Comparison of ENCODE assay signal across 8 cellular contexts in genomic region chr20:59042796-59043621, GRCh38. TPM values are rescaled to one million over a fixed set of nuclear protein-coding genes. Genes with fewer than 3 reads are reported as not detected.
DNase-seq lines count a peak whose midpoint lies in the region; ATAC-seq, FAIRE-seq and TF ChIP-seq lines count a peak whose summit lies in the region.

No MANE protein-coding gene starts in this region.

- H3K4me3 ChIP-seq in KMS-11 (IDR thresholded peaks at IDR 0.05; ENCODE audit: insufficient read depth, low read depth, low read length) (no peak overlapping the region), fibroblast of lung (replicated peaks in 1 of 4; ENCODE audit: control extremely low read depth in 1 of 4, insufficient read depth in 1 of 4, low read depth in 3 of 4, low read length in 4 of 4) (peak overlapping the region; percentile 74 to 93 (median 86))

- peaks cover 20% of the 10 kb centered on the region for H3K36me3 Mint-ChIP-seq in activated T-helper 1 cell treated with anti-CD3 and anti-CD28 coated beads, Interleukin-12 subunit alpha, Interleukin-12 subunit beta, Interleukin-2, Interleukin-4 antibody, amounts not matched to agents 30 ng/mL and 10 ng/mL and 1 ng/mL, durations not matched to agents 14 hours and 24 hours and 36 hours (ENCODE audit: low read depth)
- H3K36me3 Mint-ChIP-seq in natural killer cell: no peaks in the 10 kb centered on the region
- peaks cover 15 to 17% of the 10 kb centered on the region in 2 donors for H3K36me3 Mint-ChIP-seq in stimulated activated naive B cell treated with anti-CD40 and anti-IgM and Interleukin-4, amounts not matched to agents 10 μg/mL and 1 μg/mL and 100 μg/mL, for 72 hours

- H3K4me1 ChIP-seq in KMS-11 (ENCODE audit: low read depth, poor library complexity, severe bottlenecking) (peaks cover 39% of the 10 kb centered on the region), fibroblast of lung (ENCODE audit: control insufficient read depth, extremely low read depth, insufficient read depth, low read length) (peaks cover 5% of the 10 kb centered on the region)

- H3K27ac Mint-ChIP-seq in activated T-helper 1 cell treated with anti-CD3 and anti-CD28 coated beads, Interleukin-12 subunit alpha, Interleukin-12 subunit beta, Interleukin-2, Interleukin-4 antibody, amounts not matched to agents 30 ng/mL and 10 ng/mL and 1 ng/mL, durations not matched to agents 14 hours and 24 hours and 36 hours: peak overlapping the region; percentile 94
- peak overlapping the region; percentile 84 to 87 for H3K27ac Mint-ChIP-seq in natural killer cell
- H3K27ac Mint-ChIP-seq in stimulated activated naive B cell treated with anti-CD40 and anti-IgM and Interleukin-4, amounts not matched to agents 10 μg/mL and 1 μg/mL and 100 μg/mL, for 72 hours: peak overlapping the region; percentile 98

- H3K4me2 ChIP-seq in KMS-11: peak overlapping the region; percentile 63; the same call in 1 of the 2 replicates
- H3K4me2 ChIP-seq in fibroblast of lung (ENCODE audit: extremely low read depth, insufficient read depth, low read length): peak overlapping the region; percentile 81

- TF ChIP-seq CTCF in KMS-11 (conservative IDR thresholded peaks at IDR 0.05; ENCODE audit: low read depth, low read length): no peak
- no peak for TF ChIP-seq CTCF in fibroblast of lung (conservative IDR thresholded peaks at IDR 0.05 in 1 of 2, IDR thresholded peaks at IDR 0.05 in 1 of 2; ENCODE audit: low read depth in 1 of 2, low read length in 2 of 2)
- TF ChIP-seq CTCF in natural killer cell (IDR thresholded peaks at IDR 0.05): no peak

- peaks cover 44% of the 10 kb centered on the region for H3K4me1 Mint-ChIP-seq in activated T-helper 1 cell treated with anti-CD3 and anti-CD28 coated beads, Interleukin-12 subunit alpha, Interleukin-12 subunit beta, Interleukin-2, Interleukin-4 antibody, amounts not matched to agents 30 ng/mL and 10 ng/mL and 1 ng/mL, durations not matched to agents 14 hours and 24 hours and 36 hours (ENCODE audit: low read depth)
- peaks cover 33 to 35% of the 10 kb centered on the region in 2 donors for H3K4me1 Mint-ChIP-seq in natural killer cell
- peaks cover 32 to 48% of the 10 kb centered on the region in 2 donors for H3K4me1 Mint-ChIP-seq in stimulated activated naive B cell treated with anti-CD40 and anti-IgM and Interleukin-4, amounts not matched to agents 10 μg/mL and 1 μg/mL and 100 μg/mL, for 72 hours

- FAIRE-seq in RCC 7860 (lab: Jason Lieb, UNC): no peak

- peak overlapping the region; percentile 77; the same call in 1 of the 2 replicates for H3K9ac ChIP-seq in KMS-11
- no peak overlapping the region for H3K9ac ChIP-seq in fibroblast of lung (ENCODE audit: insufficient read depth, low read length)

- H3K79me2 ChIP-seq in KMS-11 (ENCODE audit: insufficient read depth, low read depth): peaks cover 46% of the 10 kb centered on the region
- peaks cover 40% of the 10 kb centered on the region for H3K79me2 ChIP-seq in fibroblast of lung (ENCODE audit: control insufficient read depth, insufficient read depth, low read length)

- no peaks in the 10 kb centered on the region for H3K9me3 Mint-ChIP-seq in activated T-helper 1 cell treated with anti-CD3 and anti-CD28 coated beads, Interleukin-12 subunit alpha, Interleukin-12 subunit beta, Interleukin-2, Interleukin-4 antibody, amounts not matched to agents 30 ng/mL and 10 ng/mL and 1 ng/mL, durations not matched to agents 14 hours and 24 hours and 36 hours
- H3K9me3 Mint-ChIP-seq in natural killer cell: no peaks in the 10 kb centered on the region
- H3K9me3 Mint-ChIP-seq in stimulated activated naive B cell treated with anti-CD40 and anti-IgM and Interleukin-4, amounts not matched to agents 10 μg/mL and 1 μg/mL and 100 μg/mL, for 72 hours: no peaks in the 10 kb centered on the region

- H3K27ac ChIP-seq in KMS-11: peak overlapping the region; percentile 64
- H3K27ac ChIP-seq in fibroblast of lung (ENCODE audit: insufficient read depth, low read length): no peak overlapping the region

- intact Hi-C loops in activated T-helper 1 cell treated with anti-CD3 and anti-CD28 coated beads, Interleukin-12 subunit alpha, Interleukin-12 subunit beta, Interleukin-2, Interleukin-4 antibody, amounts not matched to agents 30 ng/mL and 10 ng/mL and 1 ng/mL, durations not matched to agents 14 hours and 24 hours and 36 hours (cut with micrococcal nuclease): loop anchor here (1.0 to 2.0 kb wide), 6 partner anchors 11 to 654 kb away; partner anchors contain the start of genes ATP5F1E, NELFCD and VAPB
- intact Hi-C loops in natural killer cell (cut with micrococcal nuclease): loop anchor here (1.0 to 2.0 kb wide), 2 partner anchors 11 to 152 kb away; partner anchors contain the start of gene ATP5F1E

- H3K9me3 ChIP-seq in fibroblast of lung (ENCODE audit: control insufficient read depth, insufficient read depth, low read depth, low read length): no peaks in the 10 kb centered on the region

- H3K4me3 Mint-ChIP-seq in activated T-helper 1 cell treated with anti-CD3 and anti-CD28 coated beads, Interleukin-12 subunit alpha, Interleukin-12 subunit beta, Interleukin-2, Interleukin-4 antibody, amounts not matched to agents 30 ng/mL and 10 ng/mL and 1 ng/mL, durations not matched to agents 14 hours and 24 hours and 36 hours: peak overlapping the region; percentile 93
- H3K4me3 Mint-ChIP-seq in natural killer cell: peak overlapping the region; percentile 91
- peak overlapping the region; percentile 96 to 99 for H3K4me3 Mint-ChIP-seq in stimulated activated naive B cell treated with anti-CD40 and anti-IgM and Interleukin-4, amounts not matched to agents 10 μg/mL and 1 μg/mL and 100 μg/mL, for 72 hours

- peaks cover 5% of the 10 kb centered on the region; the same call in 1 of the 2 replicates for H3K36me3 ChIP-seq in KMS-11 (ENCODE audit: insufficient read depth)
- H3K36me3 ChIP-seq in fibroblast of lung (ENCODE audit: control insufficient read depth, insufficient read depth, low read length): no peaks in the 10 kb centered on the region

- H2AFZ ChIP-seq in KMS-11 (ENCODE audit: low read depth) (peak overlapping the region; percentile 90), fibroblast of lung (ENCODE audit: low read length) (peak overlapping the region; percentile 94)

- ATAC-seq in GM21786 (IDR thresholded peaks at IDR 0.05; ENCODE audit: unreplicated experiment) (peak; percentile 90), natural killer cell (peak; percentile 93 to 99 (median 96))
- ATAC-seq in stimulated activated naive B cell treated with anti-CD40 and anti-IgM and Interleukin-4, amounts not matched to agents 10 μg/mL and 1 μg/mL and 100 μg/mL, for 72 hours (replicated peaks): peak; percentile 97 to 98

- DNase-seq in DMS79 treated with DMSO at 0.1 percent for 48 hours (lab: John Stamatoyannopoulos, UW): peak; percentile 52
- DNase-seq in RCC 7860 (ENCODE audit: low spot score): peak; percentile 84
- DNase-seq in activated T-helper 1 cell treated with anti-CD3 and anti-CD28 coated beads, Interleukin-12 subunit alpha, Interleukin-12 subunit beta, Interleukin-2, Interleukin-4 antibody, amounts not matched to agents 30 ng/mL and 10 ng/mL and 1 ng/mL, durations not matched to agents 14 hours and 24 hours and 36 hours (ENCODE audit: low spot score): peak; percentile 94
- DNase-seq in fibroblast of lung (ENCODE audit: low read depth in 2 of 2): peak; percentile 81 to 92
- DNase-seq in natural killer cell: peak; percentile 93
- peak; percentile 95 for DNase-seq in stimulated activated naive B cell treated with anti-CD40 and anti-IgM and Interleukin-4, amounts not matched to agents 10 μg/mL and 1 μg/mL and 100 μg/mL, for 72 hours

- H3K27me3 ChIP-seq in KMS-11 (ENCODE audit: insufficient read depth, low read depth) (no peaks in the 10 kb centered on the region), fibroblast of lung (ENCODE audit: control insufficient read depth, insufficient read depth, low read length) (no peaks in the 10 kb centered on the region)

- no peaks in the 10 kb centered on the region for H3K27me3 Mint-ChIP-seq in activated T-helper 1 cell treated with anti-CD3 and anti-CD28 coated beads, Interleukin-12 subunit alpha, Interleukin-12 subunit beta, Interleukin-2, Interleukin-4 antibody, amounts not matched to agents 30 ng/mL and 10 ng/mL and 1 ng/mL, durations not matched to agents 14 hours and 24 hours and 36 hours (ENCODE audit: insufficient read depth)
- peaks cover 0 to 3% of the 10 kb centered on the region in 2 donors for H3K27me3 Mint-ChIP-seq in natural killer cell (ENCODE audit: low read depth in 2 of 2)
- H3K27me3 Mint-ChIP-seq in stimulated activated naive B cell treated with anti-CD40 and anti-IgM and Interleukin-4, amounts not matched to agents 10 μg/mL and 1 μg/mL and 100 μg/mL, for 72 hours: no peaks in the 10 kb centered on the region

- H4K20me1 ChIP-seq in KMS-11 (ENCODE audit: insufficient read depth) (no peaks in the 10 kb centered on the region), fibroblast of lung (ENCODE audit: control insufficient read depth, extremely low read depth, insufficient read depth, low read length) (no peaks in the 10 kb centered on the region)

RNA-seq across cellular contexts. Expression of gene PRELID3B, which starts 0.4 kb away (rescaled TPM):
- total RNA-seq in activated T-helper 1 cell treated with anti-CD3 and anti-CD28 coated beads, Interleukin-12 subunit alpha, Interleukin-12 subunit beta, Interleukin-2, Interleukin-4 antibody, amounts not matched to agents 30 ng/mL and 10 ng/mL and 1 ng/mL, durations not matched to agents 14 hours and 24 hours and 36 hours: 121 and 123 TPM in 2 replicates
- 89.9 and 127 TPM in 2 replicates for total RNA-seq in fibroblast of lung
- polyA plus RNA-seq in fibroblast of lung: 64.5 and 66.6 TPM in 2 replicates
- 40.0 and 43.0 TPM in 2 replicates for polyA plus RNA-seq in fibroblast of lung (2012)
- polyA minus RNA-seq in fibroblast of lung (ENCODE audit: low replicate concordance): 86.0 and 106 TPM in 2 replicates
- total RNA-seq in natural killer cell: 10 to 100 TPM; 49.3 to 51.6 (median 51.4) TPM

RNA-seq across cellular contexts. Expression of gene ATP5F1E, which starts 10.9 kb away (rescaled TPM):
- 81.3 and 84.6 TPM in 2 replicates for total RNA-seq in activated T-helper 1 cell treated with anti-CD3 and anti-CD28 coated beads, Interleukin-12 subunit alpha, Interleukin-12 subunit beta, Interleukin-2, Interleukin-4 antibody, amounts not matched to agents 30 ng/mL and 10 ng/mL and 1 ng/mL, durations not matched to agents 14 hours and 24 hours and 36 hours
- total RNA-seq in fibroblast of lung: 37.8 and 39.3 TPM in 2 replicates
- 56.5 and 63.8 TPM in 2 replicates for polyA plus RNA-seq in fibroblast of lung
- 112 and 125 TPM in 2 replicates for polyA plus RNA-seq in fibroblast of lung (2012)
- 1.7 and 3.9 TPM in 2 replicates for polyA minus RNA-seq in fibroblast of lung (ENCODE audit: low replicate concordance)
- total RNA-seq in natural killer cell: 10 to 100 TPM; 45.9 to 58.0 (median 50.8) TPM

RNA-seq across cellular contexts. Expression of gene TUBB1, which starts 23.8 kb away (rescaled TPM):
- not detected in 2 replicates for total RNA-seq in activated T-helper 1 cell treated with anti-CD3 and anti-CD28 coated beads, Interleukin-12 subunit alpha, Interleukin-12 subunit beta, Interleukin-2, Interleukin-4 antibody, amounts not matched to agents 30 ng/mL and 10 ng/mL and 1 ng/mL, durations not matched to agents 14 hours and 24 hours and 36 hours
- total RNA-seq in fibroblast of lung (under 0.01 TPM in 2 replicates), natural killer cell (10 to 100 TPM in 2 of 3 donors, 1 to 10 TPM in 1; 4.3 to 46.9 (median 18.8) TPM)
- polyA plus RNA-seq in fibroblast of lung: not detected in 2 replicates
- polyA plus RNA-seq in fibroblast of lung (2012): 0.03 TPM in 1 of 2 replicates, not detected in the other
- polyA minus RNA-seq in fibroblast of lung (ENCODE audit: low replicate concordance): 0.11 TPM in 1 of 2 replicates, not detected in the other

RNA-seq across cellular contexts. Expression of gene CTSZ, which starts 36.0 kb away (rescaled TPM):
- total RNA-seq in activated T-helper 1 cell treated with anti-CD3 and anti-CD28 coated beads, Interleukin-12 subunit alpha, Interleukin-12 subunit beta, Interleukin-2, Interleukin-4 antibody, amounts not matched to agents 30 ng/mL and 10 ng/mL and 1 ng/mL, durations not matched to agents 14 hours and 24 hours and 36 hours: 46.4 and 54.1 TPM in 2 replicates
- total RNA-seq in fibroblast of lung (128 and 250 TPM in 2 replicates), natural killer cell (10 to 100 TPM; 30.5 to 52.5 (median 42.3) TPM)
- 201 and 208 TPM in 2 replicates for polyA plus RNA-seq in fibroblast of lung
- polyA plus RNA-seq in fibroblast of lung (2012): 227 and 242 TPM in 2 replicates
- 76.8 and 116 TPM in 2 replicates for polyA minus RNA-seq in fibroblast of lung (ENCODE audit: low replicate concordance)
